ENCODE assay signal across 9 cellular contexts in the genomic region with DNA sequence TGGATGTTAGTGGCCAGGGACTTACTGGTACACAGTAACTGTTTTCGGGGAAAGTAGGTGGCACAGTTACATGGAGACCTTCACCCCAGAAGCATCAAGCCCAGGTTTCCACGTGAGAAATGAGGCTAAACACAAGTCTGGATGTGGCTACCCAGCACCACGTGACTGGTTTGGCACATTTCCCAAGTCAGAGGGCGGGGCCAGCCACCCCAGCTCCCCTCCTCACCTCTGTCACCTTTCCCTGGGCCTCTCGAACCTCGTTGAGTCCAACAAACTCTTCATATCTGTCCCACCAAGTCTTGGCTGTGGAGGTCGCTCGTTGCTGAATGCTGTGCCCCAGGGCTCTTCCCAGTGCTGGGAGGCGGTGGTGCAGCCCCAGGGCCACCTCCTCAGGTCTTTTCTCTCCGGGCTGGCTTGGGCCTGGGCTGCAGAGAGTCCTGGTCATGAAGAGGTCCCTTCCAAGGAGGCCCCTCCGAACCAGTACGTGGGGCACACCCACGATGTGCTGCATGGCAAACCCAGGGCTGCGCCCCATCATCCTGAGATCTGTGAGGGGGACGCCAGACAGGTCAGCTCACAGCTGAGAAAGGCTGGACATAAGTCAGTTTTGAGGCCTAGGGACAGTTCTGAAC. TPM values are rescaled to one million over a fixed set of nuclear protein-coding genes. Genes with fewer than 3 reads are reported as not detected.
DNase-seq lines count a peak whose midpoint lies in the region; ATAC-seq and TF ChIP-seq lines count a peak whose summit lies in the region.
"Had no signal": no experiment of that assay in that cellular context is flagged by ENCODE, and none has a peak within 500 bp of the region (broad histone marks: within the 10 kb centered on the region; RNA-seq: fewer than 3 reads in every experiment).

No MANE protein-coding gene starts in this region.

- no peaks in the 10 kb centered on the region for H3K9me3 ChIP-seq in lower lobe of right lung
- no peaks in the 10 kb centered on the region for H3K9me3 ChIP-seq in upper lobe of right lung

- H3K27me3 ChIP-seq in lower lobe of right lung (ENCODE audit: low read depth): peaks cover 1% of the 10 kb centered on the region
- H3K27me3 ChIP-seq in upper lobe of right lung: no peaks in the 10 kb centered on the region

- TF ChIP-seq CTCF in lower lobe of right lung (IDR thresholded peaks at IDR 0.05) (no peak), upper lobe of right lung (IDR thresholded peaks at IDR 0.05) (no peak)

- peaks cover 45% of the 10 kb centered on the region for H3K4me1 Mint-ChIP-seq in activated naive CD4-positive, alpha-beta T cell treated with anti-CD3 and anti-CD28 coated beads, Interleukin-2, amount 10 ng/mL, durations not matched to agents 7 days and 5 days

- CTCF ChIA-PET in activated naive CD4-positive, alpha-beta T cell treated with anti-CD3 and anti-CD28 coated beads, Interleukin-2, amount 10 ng/mL, durations not matched to agents 7 days and 5 days (lab: Charles Lee): interaction anchor here (0.8 to 7.9 kb wide), 15 partner anchors 9 to 242 kb away, joined by 3 to 170 read pairs (median 4); partner anchors contain the start of genes NME6, PFKFB4 and SHISA5

- DNase-seq in activated naive CD4-positive, alpha-beta T cell treated with anti-CD3 and anti-CD28 coated beads, Interleukin-2, amount 10 ng/mL, durations not matched to agents 7 days and 5 days: peak; percentile 22
- DNase-seq in activated naive CD4-positive, alpha-beta T cell treated with anti-CD3 and anti-CD28 coated beads, Interleukin-2, amount 50 U/mL, for 72 hours (ENCODE audit: low spot score in 2 of 2): no peak
- DNase-seq in lower lobe of right lung (no peak), upper lobe of right lung (peak; percentile 66)
- DNase-seq: activated naive CD4-positive, alpha-beta T cell treated with anti-CD3 and anti-CD28 coated beads, Interleukin-2, amount 50 U/mL, for 16 hours; effector CD4-positive, alpha-beta T cell; NCI-H510A treated with DMSO at 0.1 percent for 48 hours had no signal

- ATAC-seq in activated naive CD4-positive, alpha-beta T cell treated with anti-CD3 and anti-CD28 coated beads, Interleukin-2, amount 50 U/mL, for 72 hours: no peak
- no peak for ATAC-seq in lower lobe of right lung
- ATAC-seq in upper lobe of right lung: no peak
- no peak for ATAC-seq in HG02798 (IDR thresholded peaks at IDR 0.05; ENCODE audit: poor library complexity, unreplicated experiment)
- ATAC-seq in GM21447 (IDR thresholded peaks at IDR 0.05; ENCODE audit: unreplicated experiment): no peak

- peak overlapping the region; percentile 54 for H3K27ac ChIP-seq in lower lobe of right lung
- H3K27ac ChIP-seq in upper lobe of right lung: peak overlapping the region; percentile 70

- H3K4me1 ChIP-seq in lower lobe of right lung (peaks cover 45% of the 10 kb centered on the region), upper lobe of right lung (peaks cover 27% of the 10 kb centered on the region)

- intact Hi-C loops in lower lobe of right lung (cut with DNase I) (loop anchor here (5.0 kb wide), 1 partner anchor 32 kb away; no protein-coding TSS in a partner anchor), upper lobe of right lung (cut with DNase I) (loop anchor here (5.0 kb wide), 2 partner anchors 32 to 202 kb away; no protein-coding TSS in a partner anchor)

- no peak overlapping the region for H3K4me3 ChIP-seq in lower lobe of right lung
- no peak overlapping the region for H3K4me3 ChIP-seq in upper lobe of right lung

- peaks cover 11% of the 10 kb centered on the region for H3K27me3 Mint-ChIP-seq in activated naive CD4-positive, alpha-beta T cell treated with anti-CD3 and anti-CD28 coated beads, Interleukin-2, amount 10 ng/mL, durations not matched to agents 7 days and 5 days

- H3K36me3 ChIP-seq in lower lobe of right lung (peaks cover 14% of the 10 kb centered on the region), upper lobe of right lung (peaks cover 14% of the 10 kb centered on the region)

- peaks cover 12% of the 10 kb centered on the region for H3K36me3 Mint-ChIP-seq in activated naive CD4-positive, alpha-beta T cell treated with anti-CD3 and anti-CD28 coated beads, Interleukin-2, amount 10 ng/mL, durations not matched to agents 7 days and 5 days
- H3K36me3 Mint-ChIP-seq in activated naive CD4-positive, alpha-beta T cell treated with anti-CD3 and anti-CD28 coated beads, Interleukin-2, amount 50 U/mL, for 72 hours: peaks cover 2% of the 10 kb centered on the region in 2 donors

- H3K27ac Mint-ChIP-seq in activated naive CD4-positive, alpha-beta T cell treated with anti-CD3 and anti-CD28 coated beads, Interleukin-2, amount 10 ng/mL, durations not matched to agents 7 days and 5 days: no peak overlapping the region
- H3K27ac Mint-ChIP-seq in activated naive CD4-positive, alpha-beta T cell treated with anti-CD3 and anti-CD28 coated beads, Interleukin-2, amount 50 U/mL, for 72 hours: peak overlapping the region in 1 of 2 donors; percentile 30

- H3K4me3 Mint-ChIP-seq in activated naive CD4-positive, alpha-beta T cell treated with anti-CD3 and anti-CD28 coated beads, Interleukin-2, amount 10 ng/mL, durations not matched to agents 7 days and 5 days: no peak overlapping the region

- H3K9me3 Mint-ChIP-seq in activated naive CD4-positive, alpha-beta T cell treated with anti-CD3 and anti-CD28 coated beads, Interleukin-2, amount 10 ng/mL, durations not matched to agents 7 days and 5 days: no peaks in the 10 kb centered on the region
- no peaks in the 10 kb centered on the region for H3K9me3 Mint-ChIP-seq in activated naive CD4-positive, alpha-beta T cell treated with anti-CD3 and anti-CD28 coated beads, Interleukin-2, amount 50 U/mL, for 72 hours

RNA-seq across cellular contexts. Expression of gene PLXNB1, which starts 4.8 kb away (rescaled TPM):
- total RNA-seq in activated naive CD4-positive, alpha-beta T cell treated with anti-CD3 and anti-CD28 coated beads, Interleukin-2, amount 50 U/mL, for 72 hours: 1 to 10 TPM; 3.0 to 7.3 TPM
- total RNA-seq in lower lobe of right lung (94.3 TPM), upper lobe of right lung (103 TPM)

RNA-seq across cellular contexts. Expression of gene CCDC51, which starts 5.2 kb away (rescaled TPM):
- 10 to 100 TPM; 21.7 to 27.1 TPM for total RNA-seq in activated naive CD4-positive, alpha-beta T cell treated with anti-CD3 and anti-CD28 coated beads, Interleukin-2, amount 50 U/mL, for 72 hours
- total RNA-seq in lower lobe of right lung (8.6 TPM), upper lobe of right lung (11.4 TPM)

RNA-seq across cellular contexts. Expression of gene TMA7, which starts 5.3 kb away (rescaled TPM):
- 100 to 1,000 TPM; 168 to 307 TPM for total RNA-seq in activated naive CD4-positive, alpha-beta T cell treated with anti-CD3 and anti-CD28 coated beads, Interleukin-2, amount 50 U/mL, for 72 hours
- 153 TPM for total RNA-seq in lower lobe of right lung
- total RNA-seq in upper lobe of right lung: 169 TPM

RNA-seq across cellular contexts. Expression of gene ATRIP, which starts 11.8 kb away (rescaled TPM):
- 10 to 100 TPM; 10.1 to 15.9 TPM for total RNA-seq in activated naive CD4-positive, alpha-beta T cell treated with anti-CD3 and anti-CD28 coated beads, Interleukin-2, amount 50 U/mL, for 72 hours
- total RNA-seq in lower lobe of right lung: 5.9 TPM
- total RNA-seq in upper lobe of right lung: 5.3 TPM

Comparison
In these comparisons a context has a peak if more than half of its experiments do, and no peak if none do; other contexts are left out.
1. DNase-seq: peak in activated naive CD4-positive, alpha-beta T cell treated with anti-CD3 and anti-CD28 coated beads, Interleukin-2, amount 10 ng/mL, durations not matched to agents 7 days and 5 days (single experiment) and upper lobe of right lung (single experiment); none in activated naive CD4-positive, alpha-beta T cell treated with anti-CD3 and anti-CD28 coated beads, Interleukin-2, amount 50 U/mL, for 72 hours (0 of 2) and lower lobe of right lung (single experiment).
2. RNA of gene PLXNB1, which starts 4.8 kb away (total RNA-seq): 103 TPM in upper lobe of right lung (single experiment) and 94.3 TPM in lower lobe of right lung (single experiment); 3.0 to 7.3 TPM in activated naive CD4-positive, alpha-beta T cell treated with anti-CD3 and anti-CD28 coated beads, Interleukin-2, amount 50 U/mL, for 72 hours; every median in the first group is over 10 times any median in the second.